Comparison of ENCODE assay signal across 18 cellular contexts in the genomic region with DNA sequence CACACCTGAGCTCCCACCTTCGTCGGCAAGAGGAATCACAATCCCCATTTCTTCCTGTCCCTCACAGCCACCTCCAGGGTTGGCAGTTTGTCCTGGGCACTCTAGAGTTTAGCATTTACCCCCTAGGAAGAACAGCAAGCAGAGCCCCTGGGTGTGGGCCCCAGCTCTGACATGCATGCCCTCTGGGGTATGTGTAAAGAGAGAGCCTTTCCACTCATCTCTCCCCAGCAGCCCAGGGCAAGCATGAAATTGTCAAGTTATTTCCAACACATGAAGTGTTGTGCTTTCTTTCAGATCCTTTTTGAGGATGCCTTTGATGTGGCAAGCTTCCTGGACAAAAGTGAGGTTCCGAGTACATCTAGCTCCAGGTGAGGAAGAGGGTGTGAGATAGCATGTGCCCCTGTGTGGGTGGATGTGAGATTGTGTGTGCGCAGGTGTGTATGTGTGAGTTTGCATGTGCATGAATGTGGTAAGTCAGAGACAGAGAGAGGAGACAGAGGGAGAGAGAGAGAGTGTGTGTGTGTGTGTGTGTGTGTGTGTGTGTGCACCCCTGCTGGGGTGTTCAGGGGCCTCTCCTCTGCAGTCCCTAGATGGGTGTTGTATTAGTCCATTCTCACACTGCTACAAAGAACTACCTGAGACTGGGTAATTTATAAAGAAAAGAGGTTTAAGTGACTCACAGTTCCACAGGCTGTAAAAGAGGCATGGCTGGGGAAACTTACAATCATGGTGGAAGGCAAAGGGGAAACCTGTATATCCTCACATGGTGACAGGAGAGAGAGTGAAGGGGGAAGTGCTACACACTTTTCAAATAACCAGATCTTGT.
DNase-seq lines count a peak whose midpoint lies in the region; ATAC-seq lines count a peak whose summit lies in the region.
"Had no signal": no experiment of that assay in that cellular context is flagged by ENCODE, and none has a peak within 500 bp of the region (broad histone marks: within the 10 kb centered on the region; RNA-seq: fewer than 3 reads in every experiment).

No MANE protein-coding gene starts in this region.

- no peak overlapping the region for H3K4me3 Mint-ChIP-seq in activated T-cell treated with anti-CD3 and anti-CD28 coated beads, Interleukin-2, amount 50 U/mL, for 24 hours
- H3K4me3 Mint-ChIP-seq in stimulated activated naive B cell treated with anti-CD40 and anti-IgM and Interleukin-4, amounts not matched to agents 10 μg/mL and 1 μg/mL and 100 μg/mL, for 72 hours, result peak overlapping the region in 1 of 2 donors; percentile 18
- H3K4me3 Mint-ChIP-seq: CD8-positive, alpha-beta memory T cell; effector memory CD8-positive, alpha-beta T cell; WTC11 had no signal

- no peaks in the 10 kb centered on the region for H3K36me3 Mint-ChIP-seq in activated T-cell treated with anti-CD3 and anti-CD28 coated beads, Interleukin-2, amount 50 U/mL, for 24 hours (ENCODE audit: low read depth)
- no peaks in the 10 kb centered on the region for H3K36me3 Mint-ChIP-seq in stimulated activated naive B cell treated with anti-CD40 and anti-IgM and Interleukin-4, amounts not matched to agents 10 μg/mL and 1 μg/mL and 100 μg/mL, for 72 hours
- H3K36me3 Mint-ChIP-seq: CD8-positive, alpha-beta memory T cell had no signal

- H3K27ac Mint-ChIP-seq in activated T-cell treated with anti-CD3 and anti-CD28 coated beads, Interleukin-2, amount 50 U/mL, for 24 hours, result peak overlapping the region; percentile 18
- H3K27ac Mint-ChIP-seq in stimulated activated naive B cell treated with anti-CD40 and anti-IgM and Interleukin-4, amounts not matched to agents 10 μg/mL and 1 μg/mL and 100 μg/mL, for 72 hours, result peak overlapping the region; percentile 2
- H3K27ac Mint-ChIP-seq: effector memory CD8-positive, alpha-beta T cell; WTC11 had no signal

- DNase-seq in activated T-cell treated with anti-CD3 and anti-CD28 coated beads, Interleukin-2, amount 50 U/mL, for 24 hours, result no peak
- DNase-seq in activated T-cell treated with anti-CD3 and anti-CD28 coated beads, Interleukin-2, amount 50 U/mL, for 1 hour, result no peak
- DNase-seq in MV-4-11 (lab: John Stamatoyannopoulos, UW), result peak; percentile 10
- peak; percentile 13 for DNase-seq in stimulated activated naive B cell treated with anti-CD40 and anti-IgM and Interleukin-4, amounts not matched to agents 10 μg/mL and 1 μg/mL and 100 μg/mL, for 72 hours
- no peak for DNase-seq in NCI-H226
- DNase-seq in NCI-H187 (lab: John Stamatoyannopoulos, UW), result no peak
- no peak for DNase-seq in NK-92 treated with Interleukin-12 subunit alpha and Interleukin-12 subunit beta, amount 100 ng/mL, for 24 hours (lab: John Stamatoyannopoulos, UW)
- DNase-seq: ACHN; CD8-positive, alpha-beta memory T cell; cerebellar nuclear complex; effector memory CD8-positive, alpha-beta T cell; mucosa of descending colon; NCI-H2081 treated with DMSO at 0.1 percent for 48 hours; NCI-H748 treated with DMSO at 0.1 percent for 48 hours; occipital lobe; stimulated activated naive CD4-positive, alpha-beta T cell had no signal

- H3K27me3 Mint-ChIP-seq in activated T-cell treated with anti-CD3 and anti-CD28 coated beads, Interleukin-2, amount 50 U/mL, for 24 hours, result no peaks in the 10 kb centered on the region
- no peaks in the 10 kb centered on the region for H3K27me3 Mint-ChIP-seq in stimulated activated naive B cell treated with anti-CD40 and anti-IgM and Interleukin-4, amounts not matched to agents 10 μg/mL and 1 μg/mL and 100 μg/mL, for 72 hours

- peaks cover 15% of the 10 kb centered on the region for H3K4me1 Mint-ChIP-seq in activated T-cell treated with anti-CD3 and anti-CD28 coated beads, Interleukin-2, amount 50 U/mL, for 24 hours (ENCODE audit: low read depth)
- H3K4me1 Mint-ChIP-seq in stimulated activated naive B cell treated with anti-CD40 and anti-IgM and Interleukin-4, amounts not matched to agents 10 μg/mL and 1 μg/mL and 100 μg/mL, for 72 hours, result peaks cover 24 to 32% of the 10 kb centered on the region in 2 donors
- H3K4me1 Mint-ChIP-seq: CD8-positive, alpha-beta memory T cell had no signal

- no peaks in the 10 kb centered on the region for H3K9me3 Mint-ChIP-seq in activated T-cell treated with anti-CD3 and anti-CD28 coated beads, Interleukin-2, amount 50 U/mL, for 24 hours
- H3K9me3 Mint-ChIP-seq in stimulated activated naive B cell treated with anti-CD40 and anti-IgM and Interleukin-4, amounts not matched to agents 10 μg/mL and 1 μg/mL and 100 μg/mL, for 72 hours, result no peaks in the 10 kb centered on the region
- H3K9me3 Mint-ChIP-seq: CD8-positive, alpha-beta memory T cell; effector memory CD8-positive, alpha-beta T cell had no signal

- ATAC-seq in GM21390 (IDR thresholded peaks at IDR 0.05; ENCODE audit: unreplicated experiment), result peak; percentile 47
- ATAC-seq in stimulated activated naive B cell treated with anti-CD40 and anti-IgM and Interleukin-4, amounts not matched to agents 10 μg/mL and 1 μg/mL and 100 μg/mL, for 72 hours (replicated peaks), result peak; percentile 82 to 84
- ATAC-seq: effector memory CD8-positive, alpha-beta T cell; mucosa of descending colon; WTC11 had no signal

Comparison
In these comparisons a context has a peak if more than half of its experiments do, and no peak if none do; other contexts are left out.
1. DNase-seq: peak in MV-4-11 (single experiment) and stimulated activated naive B cell treated with anti-CD40 and anti-IgM and Interleukin-4, amounts not matched to agents 10 μg/mL and 1 μg/mL and 100 μg/mL, for 72 hours (single experiment); none in activated T-cell treated with anti-CD3 and anti-CD28 coated beads, Interleukin-2, amount 50 U/mL, for 24 hours (single experiment), activated T-cell treated with anti-CD3 and anti-CD28 coated beads, Interleukin-2, amount 50 U/mL, for 1 hour (single experiment), NCI-H226 (single experiment), NCI-H187 (0 of 2) and NK-92 treated with Interleukin-12 subunit alpha and Interleukin-12 subunit beta, amount 100 ng/mL, for 24 hours (single experiment).